ENCODE assay signal across 8 cellular contexts in genomic region chr11:125429174-125429707, GRCh38.
DNase-seq lines count a peak whose midpoint lies in the region; ATAC-seq and TF ChIP-seq lines count a peak whose summit lies in the region.

No MANE protein-coding gene starts in this region.

- no peak overlapping the region for H3K27ac Mint-ChIP-seq in activated naive CD8-positive, alpha-beta T cell treated with anti-CD3 and anti-CD28 coated beads, Interleukin-2, amount 50 U/mL, for 24 hours

- DNase-seq in GDM1 (lab: John Stamatoyannopoulos, UW) (peak; percentile 3), Panc1 (ENCODE audit: low read depth, low spot score) (no peak), right cardiac atrium (peak; percentile 47 to 83 (median 80)), smooth muscle cell (lab: John Stamatoyannopoulos, UW; ENCODE audit: unreplicated experiment) (no peak), NCI-H146 treated with DMSO at 0.1 percent for 48 hours (lab: John Stamatoyannopoulos, UW; ENCODE audit: unreplicated experiment) (no peak)
- DNase-seq in activated naive CD8-positive, alpha-beta T cell treated with anti-CD3 and anti-CD28 coated beads, Interleukin-2, amount 50 U/mL, for 24 hours, result peak; percentile 57

- no peak overlapping the region for H2AFZ ChIP-seq in smooth muscle cell (ENCODE audit: low read depth)

- CTCF ChIA-PET in Panc1 (lab: Charles Lee), result interaction anchor here (0.6 to 1.6 kb wide), 6 partner anchors 9 to 193 kb away, joined by 3 to 11 read pairs (median 3); no protein-coding TSS in a partner anchor

- H3K27me3 Mint-ChIP-seq in activated naive CD8-positive, alpha-beta T cell treated with anti-CD3 and anti-CD28 coated beads, Interleukin-2, amount 50 U/mL, for 24 hours, result peaks cover 7% of the 10 kb centered on the region

- H3K4me3 ChIP-seq in Panc1 (ENCODE audit: low read depth in 2 of 2, low read length in 2 of 2) (no peak overlapping the region), right cardiac atrium (ENCODE audit: low read length) (no peak overlapping the region), smooth muscle cell (no peak overlapping the region)

- no peaks in the 10 kb centered on the region for H3K36me3 Mint-ChIP-seq in activated naive CD8-positive, alpha-beta T cell treated with anti-CD3 and anti-CD28 coated beads, Interleukin-2, amount 50 U/mL, for 24 hours (ENCODE audit: low read depth)

- H3K27ac ChIP-seq in Panc1 (ENCODE audit: low read length), result no peak overlapping the region
- H3K27ac ChIP-seq in right cardiac atrium (ENCODE audit: low read length), result no peak overlapping the region
- no peak overlapping the region for H3K27ac ChIP-seq in smooth muscle cell (ENCODE audit: low read depth)

- H3K9ac ChIP-seq in smooth muscle cell (ENCODE audit: low read depth), result no peak overlapping the region

- intact Hi-C loops in Panc1 (cut with micrococcal nuclease; ENCODE audit: unreplicated experiment) (no loop called here), right cardiac atrium (cut with DNase I) (loop anchor here in 1 of 4 donors (10.0 kb wide), 1 partner anchor 334 kb away; no protein-coding TSS in a partner anchor)

- H3K4me3 Mint-ChIP-seq in activated naive CD8-positive, alpha-beta T cell treated with anti-CD3 and anti-CD28 coated beads, Interleukin-2, amount 50 U/mL, for 24 hours, result no peak overlapping the region

- H3K4me1 ChIP-seq in Panc1 (ENCODE audit: control insufficient read depth, insufficient read depth, low read length), result peaks cover 3% of the 10 kb centered on the region
- peaks cover 3% of the 10 kb centered on the region for H3K4me1 ChIP-seq in right cardiac atrium (ENCODE audit: control insufficient read depth, insufficient read depth, low read length)
- H3K4me1 ChIP-seq in smooth muscle cell (ENCODE audit: low read depth), result peaks cover 3% of the 10 kb centered on the region

- H3K9me3 ChIP-seq in Panc1 (ENCODE audit: control insufficient read depth, insufficient read depth, low read depth, low read length) (no peaks in the 10 kb centered on the region), right cardiac atrium (ENCODE audit: control insufficient read depth, low read length) (no peaks in the 10 kb centered on the region), smooth muscle cell (replicated peaks; ENCODE audit: low read depth) (no peaks in the 10 kb centered on the region)

- POLR2A ChIA-PET in Panc1 (lab: Charles Lee), result interaction anchor here (0.5 kb wide), 1 partner anchor 229 kb away, joined by 5 read pairs; no protein-coding TSS in a partner anchor

- H3K79me2 ChIP-seq in smooth muscle cell (ENCODE audit: low read depth), result no peaks in the 10 kb centered on the region

- WGBS in right cardiac atrium, result 49% methylated on average over 6 of the region's 6 CpGs
- 51% methylated on average over 6 of the region's 6 CpGs for WGBS in smooth muscle cell (ENCODE audit: low lambda C conversion rate)

- BruUV-seq in Panc1 (replicated peaks; lab: Mats Ljungman, UMichigan), result no TSS peak

- no peaks in the 10 kb centered on the region for H3K9me3 Mint-ChIP-seq in activated naive CD8-positive, alpha-beta T cell treated with anti-CD3 and anti-CD28 coated beads, Interleukin-2, amount 50 U/mL, for 24 hours

- H3K27me3 ChIP-seq in Panc1 (ENCODE audit: control insufficient read depth, insufficient read depth, low read length) (peaks cover 25% of the 10 kb centered on the region), right cardiac atrium (ENCODE audit: control insufficient read depth, insufficient read depth) (no peaks in the 10 kb centered on the region), smooth muscle cell (ENCODE audit: low read depth) (no peaks in the 10 kb centered on the region)

- peak; percentile 95 for TF ChIP-seq CTCF in Panc1 (IDR thresholded peaks at IDR 0.05)
- TF ChIP-seq CTCF in smooth muscle cell (IDR thresholded peaks at IDR 0.05; ENCODE audit: borderline replicate concordance, insufficient read depth, poor library complexity, severe bottlenecking), result peak; percentile 48

- no peaks in the 10 kb centered on the region for H3F3A ChIP-seq in smooth muscle cell (ENCODE audit: low read depth)

- in situ Hi-C loops in Panc1 (cut with HindIII; ENCODE audit: low pct_unique_long_range_greater_than_20kb, low sequenced_read_pairs), result no loop called here

- no peak overlapping the region for H3K4me2 ChIP-seq in smooth muscle cell

- H3K36me3 ChIP-seq in Panc1 (ENCODE audit: control insufficient read depth, insufficient read depth, low read length), result no peaks in the 10 kb centered on the region
- no peaks in the 10 kb centered on the region for H3K36me3 ChIP-seq in smooth muscle cell (ENCODE audit: low read depth)

- ATAC-seq in HG02852 (IDR thresholded peaks at IDR 0.05; ENCODE audit: unreplicated experiment) (peak; percentile 52), Panc1 (peak; percentile 56; the same call in 1 of the 2 replicates), right cardiac atrium (no peak)
- peak; percentile 43 for ATAC-seq in activated naive CD8-positive, alpha-beta T cell treated with anti-CD3 and anti-CD28 coated beads, Interleukin-2, amount 50 U/mL, for 24 hours
- ATAC-seq in activated CD4-positive, CD25-positive, alpha-beta regulatory T cell treated with anti-CD3 and anti-CD28 coated beads, Interleukin-2, amount 50 U/mL, for 24 hours, result no peak

- H3K4me1 Mint-ChIP-seq in activated naive CD8-positive, alpha-beta T cell treated with anti-CD3 and anti-CD28 coated beads, Interleukin-2, amount 50 U/mL, for 24 hours, result no peaks in the 10 kb centered on the region

- H4K20me1 ChIP-seq in smooth muscle cell (ENCODE audit: low read depth), result no peaks in the 10 kb centered on the region

Comparison
In these comparisons a context has a peak if more than half of its experiments do, and no peak if none do; other contexts are left out.
1. DNase-seq: peak in GDM1 (single experiment), activated naive CD8-positive, alpha-beta T cell treated with anti-CD3 and anti-CD28 coated beads, Interleukin-2, amount 50 U/mL, for 24 hours (single experiment) and right cardiac atrium (3 of 3); none in Panc1 (single experiment), smooth muscle cell (single experiment) and NCI-H146 treated with DMSO at 0.1 percent for 48 hours (single experiment).
2. ATAC-seq: peak in HG02852 (single experiment), Panc1 (single experiment) and activated naive CD8-positive, alpha-beta T cell treated with anti-CD3 and anti-CD28 coated beads, Interleukin-2, amount 50 U/mL, for 24 hours (single experiment); none in right cardiac atrium (0 of 2) and activated CD4-positive, CD25-positive, alpha-beta regulatory T cell treated with anti-CD3 and anti-CD28 coated beads, Interleukin-2, amount 50 U/mL, for 24 hours (0 of 2).